26 cellular contexts compared by ENCODE assay signal in genomic region chr6:158223926-158224325, GRCh38.
"Had no signal": no experiment of that assay in that cellular context is flagged by ENCODE, and none has a peak within 500 bp of the region (broad histone marks: within the 10 kb centered on the region; RNA-seq: fewer than 3 reads in every experiment).

No MANE protein-coding gene starts in this region.

- H3K27me3 ChIP-seq: brain microvascular endothelial cell, dorsolateral prefrontal cortex, esophagus muscularis mucosa, foreskin keratinocyte, gastrocnemius medialis had no signal

- H3K4me1 ChIP-seq: esophagus muscularis mucosa, gastrocnemius medialis had no signal

- ATAC-seq: activated CD4-positive, alpha-beta T cell treated with anti-CD3 and anti-CD28 coated beads for 36 hours; activated CD8-positive, alpha-beta T cell treated with anti-CD3 and anti-CD28 coated beads, Interleukin-2, amount 10 ng/mL, durations not matched to agents 7 days and 5 days; activated naive CD4-positive, alpha-beta T cell treated with anti-CD3 and anti-CD28 coated beads, Interleukin-2, amount 50 U/mL, for 72 hours; activated T-cell treated with anti-CD3 and anti-CD28 coated beads, Interleukin-2, amount 50 U/mL, for 4 hours; activated T-helper 17 cell treated with anti-CD3 and anti-CD28 coated beads, Interleukin-2, amount 50 U/mL, for 72 hours; foreskin keratinocyte; gastrocnemius medialis had no signal

- H3K4me3 Mint-ChIP-seq: activated CD4-positive, alpha-beta memory T cell treated with anti-CD3 and anti-CD28 coated beads for 36 hours; activated CD4-positive, alpha-beta T cell treated with anti-CD3 and anti-CD28 coated beads for 36 hours; activated CD4-positive, alpha-beta T cell treated with anti-CD3 and anti-CD28 coated beads, Interleukin-2, amount 10 ng/mL, durations not matched to agents 24 days and 14 days; activated CD8-positive, alpha-beta T cell treated with anti-CD3 and anti-CD28 coated beads, Interleukin-2, amount 10 ng/mL, durations not matched to agents 7 days and 5 days; activated naive CD4-positive, alpha-beta T cell treated with anti-CD3 and anti-CD28 coated beads, Interleukin-2, amount 10 ng/mL, durations not matched to agents 7 days and 5 days; activated naive CD8-positive, alpha-beta T cell treated with anti-CD3 and anti-CD28 coated beads, Interleukin-2, amount 10 ng/mL, durations not matched to agents 7 days and 5 days; activated T-cell treated with anti-CD3 and anti-CD28 coated beads, Interleukin-2, amount 50 U/mL, for 4 hours; activated T-helper 17 cell treated with anti-CD3 and anti-CD28 coated beads, Interleukin-2, amount 50 U/mL, for 72 hours; central memory CD8-positive, alpha-beta T cell; dendritic cell treated with granulocyte-macrophage colony-stimulating factor and Interleukin-4, amounts not matched to agents 40 ng/mL and 50 ng/mL, for 4 days had no signal

- H3K27ac Mint-ChIP-seq: activated CD4-positive, alpha-beta memory T cell treated with anti-CD3 and anti-CD28 coated beads for 36 hours; activated CD4-positive, alpha-beta T cell treated with anti-CD3 and anti-CD28 coated beads for 36 hours; activated CD4-positive, alpha-beta T cell treated with anti-CD3 and anti-CD28 coated beads, Interleukin-2, amount 10 ng/mL, durations not matched to agents 24 days and 14 days; activated CD8-positive, alpha-beta T cell treated with anti-CD3 and anti-CD28 coated beads, Interleukin-2, amount 10 ng/mL, durations not matched to agents 7 days and 5 days; activated naive CD4-positive, alpha-beta T cell treated with anti-CD3 and anti-CD28 coated beads, Interleukin-2, amount 10 ng/mL, durations not matched to agents 7 days and 5 days; activated naive CD4-positive, alpha-beta T cell treated with anti-CD3 and anti-CD28 coated beads, Interleukin-2, amount 50 U/mL, for 72 hours; activated naive CD8-positive, alpha-beta T cell treated with anti-CD3 and anti-CD28 coated beads, Interleukin-2, amount 10 ng/mL, durations not matched to agents 7 days and 5 days; activated T-helper 17 cell treated with anti-CD3 and anti-CD28 coated beads, Interleukin-2, amount 50 U/mL, for 72 hours; dendritic cell treated with granulocyte-macrophage colony-stimulating factor and Interleukin-4, amounts not matched to agents 40 ng/mL and 50 ng/mL, for 4 days had no signal

- H3K4me3 ChIP-seq: coronary artery, dorsolateral prefrontal cortex, esophagus muscularis mucosa, gastrocnemius medialis had no signal

- H3K27me3 Mint-ChIP-seq: activated CD4-positive, alpha-beta memory T cell treated with anti-CD3 and anti-CD28 coated beads for 36 hours; activated CD4-positive, alpha-beta T cell treated with anti-CD3 and anti-CD28 coated beads, Interleukin-2, amount 10 ng/mL, durations not matched to agents 24 days and 14 days; activated T-helper 17 cell treated with anti-CD3 and anti-CD28 coated beads, Interleukin-2, amount 50 U/mL, for 72 hours; central memory CD8-positive, alpha-beta T cell had no signal

- H3K9me3 Mint-ChIP-seq: activated CD4-positive, alpha-beta memory T cell treated with anti-CD3 and anti-CD28 coated beads for 36 hours; activated CD4-positive, alpha-beta T cell treated with anti-CD3 and anti-CD28 coated beads, Interleukin-2, amount 10 ng/mL, durations not matched to agents 24 days and 14 days; activated naive CD4-positive, alpha-beta T cell treated with anti-CD3 and anti-CD28 coated beads, Interleukin-2, amount 10 ng/mL, durations not matched to agents 7 days and 5 days; activated naive CD4-positive, alpha-beta T cell treated with anti-CD3 and anti-CD28 coated beads, Interleukin-2, amount 50 U/mL, for 72 hours; activated naive CD8-positive, alpha-beta T cell treated with anti-CD3 and anti-CD28 coated beads, Interleukin-2, amount 10 ng/mL, durations not matched to agents 7 days and 5 days; activated T-cell treated with anti-CD3 and anti-CD28 coated beads, Interleukin-2, amount 50 U/mL, for 4 hours; activated T-helper 17 cell treated with anti-CD3 and anti-CD28 coated beads, Interleukin-2, amount 50 U/mL, for 72 hours; central memory CD8-positive, alpha-beta T cell; dendritic cell treated with granulocyte-macrophage colony-stimulating factor and Interleukin-4, amounts not matched to agents 40 ng/mL and 50 ng/mL, for 4 days had no signal

- DNase-seq: activated CD4-positive, alpha-beta memory T cell treated with anti-CD3 and anti-CD28 coated beads for 36 hours; activated CD4-positive, alpha-beta T cell treated with anti-CD3 and anti-CD28 coated beads for 36 hours; activated CD4-positive, alpha-beta T cell treated with anti-CD3 and anti-CD28 coated beads, Interleukin-2, amount 10 ng/mL, durations not matched to agents 24 days and 14 days; activated CD4-positive, CD25-positive, alpha-beta regulatory T cell; activated CD4-positive, CD25-positive, alpha-beta regulatory T cell treated with anti-CD3 and anti-CD28 coated beads, Interleukin-2, amount 50 U/mL, for 72 hours; activated CD8-positive, alpha-beta T cell treated with anti-CD3 and anti-CD28 coated beads, Interleukin-2, amount 10 ng/mL, durations not matched to agents 7 days and 5 days; activated effector memory CD4-positive, alpha-beta T cell treated with Interleukin-2 at 50 U/mL for 16 hours; activated naive CD4-positive, alpha-beta T cell treated with anti-CD3 and anti-CD28 coated beads, Interleukin-2, amount 10 ng/mL, durations not matched to agents 7 days and 5 days; activated naive CD8-positive, alpha-beta T cell treated with anti-CD3 and anti-CD28 coated beads, Interleukin-2, amount 10 ng/mL, durations not matched to agents 7 days and 5 days; activated T-cell treated with anti-CD3 and anti-CD28 coated beads, Interleukin-2, amount 50 U/mL, for 4 hours; brain microvascular endothelial cell; dorsolateral prefrontal cortex; effector memory CD4-positive, alpha-beta T cell; erythroblast; foreskin keratinocyte; gastrocnemius medialis; glutamatergic neuron; T-helper 2 cell had no signal

- H3K36me3 Mint-ChIP-seq: activated CD4-positive, alpha-beta memory T cell treated with anti-CD3 and anti-CD28 coated beads for 36 hours; activated naive CD4-positive, alpha-beta T cell treated with anti-CD3 and anti-CD28 coated beads, Interleukin-2, amount 10 ng/mL, durations not matched to agents 7 days and 5 days; activated naive CD4-positive, alpha-beta T cell treated with anti-CD3 and anti-CD28 coated beads, Interleukin-2, amount 50 U/mL, for 72 hours; activated naive CD8-positive, alpha-beta T cell treated with anti-CD3 and anti-CD28 coated beads, Interleukin-2, amount 10 ng/mL, durations not matched to agents 7 days and 5 days had no signal

- H3K4me1 Mint-ChIP-seq: activated T-helper 17 cell treated with anti-CD3 and anti-CD28 coated beads, Interleukin-2, amount 50 U/mL, for 72 hours; central memory CD8-positive, alpha-beta T cell had no signal

- H3K27ac ChIP-seq: brain microvascular endothelial cell, coronary artery, dorsolateral prefrontal cortex, esophagus muscularis mucosa, foreskin keratinocyte, gastrocnemius medialis had no signal

- H3K9me3 ChIP-seq: esophagus muscularis mucosa, gastrocnemius medialis had no signal

- H3K36me3 ChIP-seq: brain microvascular endothelial cell, esophagus muscularis mucosa, gastrocnemius medialis had no signal

- FAIRE-seq: astrocyte, bronchial epithelial cell had no signal
